Comparison of ENCODE assay signal across 16 cellular contexts in genomic region chr11:105072121-105072520, GRCh38. TPM values are rescaled to one million over a fixed set of nuclear protein-coding genes. Genes with fewer than 3 reads are reported as not detected.
A peak's percentile ranks its signal among the peaks of the same experiment; 100 is the strongest.
DNase-seq lines count a peak whose midpoint lies in the region; ATAC-seq, FAIRE-seq and TF ChIP-seq lines count a peak whose summit lies in the region.
"Not testable (repeated sequence)": the region's sequence is repeated elsewhere in the genome, so short reads cannot be mapped to it uniquely, and the experiment has no call there.
"Had no signal": no experiment of that assay in that cellular context is flagged by ENCODE, and none has a peak within 500 bp of the region (broad histone marks: within the 10 kb centered on the region; RNA-seq: fewer than 3 reads in every experiment).

No MANE protein-coding gene starts in this region.

- not testable (repeated sequence) for TF ChIP-seq CTCF in endothelial cell of umbilical vein (IDR thresholded peaks at IDR 0.05; ENCODE audit: extremely low read depth in 1 of 2, insufficient read depth in 1 of 2, low read depth in 1 of 2, low read length in 2 of 2); lower lobe of right lung (IDR thresholded peaks at IDR 0.05); upper lobe of right lung (IDR thresholded peaks at IDR 0.05)

- not testable (repeated sequence) for H3K4me2 ChIP-seq in endothelial cell of umbilical vein (ENCODE audit: insufficient read depth, low read length)

- H4K20me1 ChIP-seq in endothelial cell of umbilical vein (replicated peaks; ENCODE audit: control insufficient read depth, extremely low read depth, insufficient read depth, low read length), result not testable (repeated sequence)

- ATAC-seq in lower lobe of right lung (peak; percentile 41 to 45), upper lobe of right lung (peak; percentile 76)

- H3K9ac ChIP-seq in endothelial cell of umbilical vein (replicated peaks; ENCODE audit: extremely low read depth, insufficient read depth, low read length), result not testable (repeated sequence)

- not testable (repeated sequence) for H3K4me3 ChIP-seq in endothelial cell of umbilical vein (replicated peaks in 1 of 3; ENCODE audit: insufficient read depth in 1 of 3, low read depth in 1 of 3, low read length in 3 of 3); lower lobe of right lung; upper lobe of right lung

- peaks cover 11% of the 10 kb centered on the region for H3K4me1 ChIP-seq in endothelial cell of umbilical vein (ENCODE audit: control insufficient read depth, extremely low read depth, insufficient read depth, low read length)
- H3K4me1 ChIP-seq in lower lobe of right lung, upper lobe of right lung: not testable (repeated sequence)

- H3K36me3 ChIP-seq in endothelial cell of umbilical vein (ENCODE audit: control insufficient read depth in 2 of 2, extremely low read depth in 1 of 2, insufficient read depth in 2 of 2, low read length in 2 of 2); lower lobe of right lung; upper lobe of right lung: not testable (repeated sequence)

- not testable (repeated sequence) for DNase-seq in HTR-8/SVneo (ENCODE audit: insufficient read length, low spot score); endothelial cell of umbilical vein (ENCODE audit: low read depth, low spot score); lower lobe of right lung; upper lobe of right lung

- H3K27ac ChIP-seq in endothelial cell of umbilical vein (ENCODE audit: insufficient read depth, low read depth, low read length); lower lobe of right lung; upper lobe of right lung: not testable (repeated sequence)

- not testable (repeated sequence) for H3K27me3 ChIP-seq in endothelial cell of umbilical vein (ENCODE audit: control insufficient read depth in 2 of 2, insufficient read depth in 2 of 2, low read length in 2 of 2); lower lobe of right lung (ENCODE audit: low read depth); upper lobe of right lung

- dilution Hi-C loops in endothelial cell of umbilical vein (cut with MboI; ENCODE audit: extremely low pct_ligation_motif_present, low sequenced_read_pairs), result not testable (repeated sequence)

- FAIRE-seq in HTR-8/SVneo (lab: Jason Lieb, UNC) (peak; percentile 73), endothelial cell of umbilical vein (lab: Jason Lieb, UNC) (peak; percentile 55)

- POLR2A ChIA-PET in endothelial cell of umbilical vein (lab: Charles Lee), result not testable (repeated sequence)

- H3K79me2 ChIP-seq in endothelial cell of umbilical vein (ENCODE audit: control insufficient read depth, insufficient read depth, low read length), result not testable (repeated sequence)

- intact Hi-C loops in endothelial cell of umbilical vein (cut with micrococcal nuclease); lower lobe of right lung (cut with DNase I); upper lobe of right lung (cut with DNase I): not testable (repeated sequence)

- H2AFZ ChIP-seq in endothelial cell of umbilical vein (ENCODE audit: low read depth, low read length), result not testable (repeated sequence)

- H3K9me3 ChIP-seq in endothelial cell of umbilical vein (replicated peaks; ENCODE audit: control insufficient read depth, insufficient read depth, low read length); lower lobe of right lung; upper lobe of right lung: not testable (repeated sequence)

- not testable (repeated sequence) for BruUV-seq in endothelial cell of umbilical vein (replicated peaks; lab: Mats Ljungman, UMichigan)

- TF ChIP-seq POLR2A in endothelial cell of umbilical vein (IDR thresholded peaks at IDR 0.05; ENCODE audit: low read depth, low read length), result not testable (repeated sequence)

- CTCF ChIA-PET in endothelial cell of umbilical vein (lab: Charles Lee), result not testable (repeated sequence)

- not testable (repeated sequence) for H3K9me1 ChIP-seq in endothelial cell of umbilical vein (replicated peaks; ENCODE audit: control insufficient read depth, extremely low read depth, insufficient read depth, low read length)

RNA-seq across cellular contexts. Expression of gene CARD16, which starts 27.0 kb away (rescaled TPM):
- total RNA-seq in endothelial cell of umbilical vein, result 68.7 and 76.6 TPM in 2 replicates
- polyA plus RNA-seq in endothelial cell of umbilical vein, result 22.3 and 26.8 TPM in 2 replicates
- 34.8 and 40.9 TPM in 2 replicates for polyA plus RNA-seq in endothelial cell of umbilical vein (2011; cell fraction: cytosol; rRNA removed)
- polyA plus RNA-seq in endothelial cell of umbilical vein (2011; cell fraction: nucleus; rRNA removed), result 10.7 and 12.3 TPM in 2 replicates
- polyA plus RNA-seq in endothelial cell of umbilical vein (2012), result 139 and 144 TPM in 2 replicates
- 5.1 and 15.9 TPM in 2 replicates for polyA minus RNA-seq in endothelial cell of umbilical vein
- 16.2 TPM for polyA minus RNA-seq in endothelial cell of umbilical vein (2011; cell fraction: cytosol; rRNA and poly(A)+ RNA removed)
- 11.6 and 12.7 TPM in 2 replicates for polyA minus RNA-seq in endothelial cell of umbilical vein (2011; cell fraction: nucleus; rRNA and poly(A)+ RNA removed)
- total RNA-seq in lower lobe of right lung, result 97.3 TPM
- total RNA-seq in upper lobe of right lung, result 74.0 TPM
- polyA plus RNA-seq: A549 had no signal

RNA-seq across cellular contexts. Expression of gene CASP1, which starts 37.2 kb away (rescaled TPM):
- 6.2 and 12.4 TPM in 2 replicates for total RNA-seq in endothelial cell of umbilical vein
- polyA plus RNA-seq in endothelial cell of umbilical vein, result 1.4 and 1.8 TPM in 2 replicates
- polyA plus RNA-seq in endothelial cell of umbilical vein (2011; cell fraction: cytosol; rRNA removed), result 1.4 and 1.8 TPM in 2 replicates
- polyA plus RNA-seq in endothelial cell of umbilical vein (2011; cell fraction: nucleus; rRNA removed), result 2.8 and 3.1 TPM in 2 replicates
- 10.7 and 11.9 TPM in 2 replicates for polyA plus RNA-seq in endothelial cell of umbilical vein (2012)
- polyA minus RNA-seq in endothelial cell of umbilical vein, result 1.3 and 1.5 TPM in 2 replicates
- 11.9 TPM for polyA minus RNA-seq in endothelial cell of umbilical vein (2011; cell fraction: cytosol; rRNA and poly(A)+ RNA removed)
- polyA minus RNA-seq in endothelial cell of umbilical vein (2011; cell fraction: nucleus; rRNA and poly(A)+ RNA removed), result 2.5 TPM in 2 replicates
- 158 TPM for total RNA-seq in lower lobe of right lung
- total RNA-seq in upper lobe of right lung, result 106 TPM

RNA-seq across cellular contexts. Expression of gene CASP5, which starts 49.2 kb away (rescaled TPM):
- total RNA-seq in endothelial cell of umbilical vein, result not detected in 2 replicates
- polyA plus RNA-seq in endothelial cell of umbilical vein, result not detected in 2 replicates
- polyA plus RNA-seq in endothelial cell of umbilical vein (2011; cell fraction: cytosol; rRNA removed), result not detected in 2 replicates
- polyA plus RNA-seq in endothelial cell of umbilical vein (2011; cell fraction: nucleus; rRNA removed), result not detected in 2 replicates
- polyA plus RNA-seq in endothelial cell of umbilical vein (2012), result not detected in 2 replicates
- not detected in 2 replicates for polyA minus RNA-seq in endothelial cell of umbilical vein
- polyA minus RNA-seq in endothelial cell of umbilical vein (2011; cell fraction: cytosol; rRNA and poly(A)+ RNA removed), result not detected
- polyA minus RNA-seq in endothelial cell of umbilical vein (2011; cell fraction: nucleus; rRNA and poly(A)+ RNA removed), result not detected in 2 replicates
- 5.8 TPM for total RNA-seq in lower lobe of right lung
- total RNA-seq in upper lobe of right lung, result 1.9 TPM
- total RNA-seq: A172; A673; B cell; Calu3; CD4-positive, alpha-beta memory T cell; CD4-positive, alpha-beta T cell; CD4-positive, CD25-positive, alpha-beta regulatory T cell; CD8-positive, alpha-beta memory T cell; CD8-positive, alpha-beta T cell; Daoy had no signal
- polyA plus RNA-seq: A549; BJ; CD4-positive, alpha-beta memory T cell; CD8-positive, alpha-beta memory T cell had no signal
